Comparison of ENCODE assay signal across 11 cellular contexts in genomic region chr7:74183142-74183541, GRCh38. TPM values are rescaled to one million over a fixed set of nuclear protein-coding genes. Genes with fewer than 3 reads are reported as not detected.
DNase-seq lines count a peak whose midpoint lies in the region; ATAC-seq lines count a peak whose summit lies in the region.
"Had no signal": no experiment of that assay in that cellular context is flagged by ENCODE, and none has a peak within 500 bp of the region (broad histone marks: within the 10 kb centered on the region; RNA-seq: fewer than 3 reads in every experiment).

No MANE protein-coding gene starts in this region.

- H3K9me3 Mint-ChIP-seq in activated T-cell treated with anti-CD3 and anti-CD28 coated beads, Interleukin-2, amount 50 U/mL, for 72 hours = no peaks in the 10 kb centered on the region
- H3K9me3 Mint-ChIP-seq in activated CD8-positive, alpha-beta T cell treated with anti-CD3 and anti-CD28 coated beads, Interleukin-2, amount 10 ng/mL, durations not matched to agents 7 days and 5 days (ENCODE audit: insufficient read depth) = no peaks in the 10 kb centered on the region
- no peaks in the 10 kb centered on the region for H3K9me3 Mint-ChIP-seq in stimulated activated memory B cell treated with anti-CD40 and anti-IgM and Interleukin-4, amounts not matched to agents 10 μg/mL and 1 μg/mL and 100 μg/mL, for 72 hours

- no peak for DNase-seq in activated T-cell treated with anti-CD3 and anti-CD28 coated beads, Interleukin-2, amount 50 U/mL, for 72 hours
- DNase-seq in activated T-cell treated with anti-CD3 and anti-CD28 coated beads, Interleukin-2, amount 50 U/mL, for 1 hour = no peak
- DNase-seq in activated CD8-positive, alpha-beta T cell treated with anti-CD3 and anti-CD28 coated beads, Interleukin-2, amount 10 ng/mL, durations not matched to agents 7 days and 5 days = no peak
- DNase-seq in left ventricle myocardium superior (no peak), NCI-H748 treated with DMSO at 0.1 percent for 48 hours (lab: John Stamatoyannopoulos, UW) (no peak), NCI-H146 (lab: John Stamatoyannopoulos, UW) (no peak)
- DNase-seq: AML-193, NCI-H1105 treated with DMSO at 0.1 percent for 48 hours, tibial artery had no signal

- H3K36me3 Mint-ChIP-seq in activated T-cell treated with anti-CD3 and anti-CD28 coated beads, Interleukin-2, amount 50 U/mL, for 72 hours (ENCODE audit: insufficient read depth in 2 of 2) = peaks cover 10 to 48% of the 10 kb centered on the region in 2 donors
- peaks cover 49% of the 10 kb centered on the region for H3K36me3 Mint-ChIP-seq in activated CD8-positive, alpha-beta T cell treated with anti-CD3 and anti-CD28 coated beads, Interleukin-2, amount 10 ng/mL, durations not matched to agents 7 days and 5 days (ENCODE audit: low read depth)
- H3K36me3 Mint-ChIP-seq in stimulated activated memory B cell treated with anti-CD40 and anti-IgM and Interleukin-4, amounts not matched to agents 10 μg/mL and 1 μg/mL and 100 μg/mL, for 72 hours = peaks cover 20% of the 10 kb centered on the region

- POLR2A ChIA-PET in activated CD8-positive, alpha-beta T cell treated with anti-CD3 and anti-CD28 coated beads, Interleukin-2, amount 10 ng/mL, durations not matched to agents 7 days and 5 days (lab: Charles Lee) = interaction anchor here (1.0 to 1.1 kb wide), 2 partner anchors 8 to 100 kb away, joined by 3 to 6 read pairs; partner anchors contain the start of gene LIMK1

- CTCF ChIA-PET in activated CD8-positive, alpha-beta T cell treated with anti-CD3 and anti-CD28 coated beads, Interleukin-2, amount 10 ng/mL, durations not matched to agents 7 days and 5 days (lab: Charles Lee) = interaction anchor here (0.7 to 2.8 kb wide), 12 partner anchors 8 to 218 kb away, joined by 3 to 24 read pairs (median 6); partner anchors contain the start of gene LIMK1

- peak in 1 of 2 donors; percentile 10 for ATAC-seq in activated T-cell treated with anti-CD3 and anti-CD28 coated beads, Interleukin-2, amount 50 U/mL, for 72 hours (replicated peaks in 1 of 2)
- ATAC-seq in activated CD8-positive, alpha-beta T cell treated with anti-CD3 and anti-CD28 coated beads, Interleukin-2, amount 10 ng/mL, durations not matched to agents 7 days and 5 days = no peak
- ATAC-seq in left ventricle myocardium superior (peak; percentile 46), HG02642 (IDR thresholded peaks at IDR 0.05; ENCODE audit: poor library complexity, unreplicated experiment) (no peak)
- no peak for ATAC-seq in stimulated activated memory B cell treated with anti-CD40 and anti-IgM and Interleukin-4, amounts not matched to agents 10 μg/mL and 1 μg/mL and 100 μg/mL, for 72 hours

- H3K4me3 Mint-ChIP-seq in activated T-cell treated with anti-CD3 and anti-CD28 coated beads, Interleukin-2, amount 50 U/mL, for 72 hours = peak overlapping the region; percentile 21 to 41
- H3K4me3 Mint-ChIP-seq in activated CD8-positive, alpha-beta T cell treated with anti-CD3 and anti-CD28 coated beads, Interleukin-2, amount 10 ng/mL, durations not matched to agents 7 days and 5 days = no peak overlapping the region
- H3K4me3 Mint-ChIP-seq in stimulated activated memory B cell treated with anti-CD40 and anti-IgM and Interleukin-4, amounts not matched to agents 10 μg/mL and 1 μg/mL and 100 μg/mL, for 72 hours = no peak overlapping the region

- H3K4me1 Mint-ChIP-seq in activated T-cell treated with anti-CD3 and anti-CD28 coated beads, Interleukin-2, amount 50 U/mL, for 72 hours (ENCODE audit: low read depth) = peaks cover 87% of the 10 kb centered on the region
- peaks cover 70% of the 10 kb centered on the region for H3K4me1 Mint-ChIP-seq in activated CD8-positive, alpha-beta T cell treated with anti-CD3 and anti-CD28 coated beads, Interleukin-2, amount 10 ng/mL, durations not matched to agents 7 days and 5 days (ENCODE audit: low read depth)
- H3K4me1 Mint-ChIP-seq in stimulated activated memory B cell treated with anti-CD40 and anti-IgM and Interleukin-4, amounts not matched to agents 10 μg/mL and 1 μg/mL and 100 μg/mL, for 72 hours = peaks cover 83% of the 10 kb centered on the region

- H3K27me3 Mint-ChIP-seq in activated T-cell treated with anti-CD3 and anti-CD28 coated beads, Interleukin-2, amount 50 U/mL, for 72 hours (ENCODE audit: low read depth) = no peaks in the 10 kb centered on the region
- H3K27me3 Mint-ChIP-seq in activated CD8-positive, alpha-beta T cell treated with anti-CD3 and anti-CD28 coated beads, Interleukin-2, amount 10 ng/mL, durations not matched to agents 7 days and 5 days (ENCODE audit: low read depth) = no peaks in the 10 kb centered on the region
- H3K27me3 Mint-ChIP-seq in stimulated activated memory B cell treated with anti-CD40 and anti-IgM and Interleukin-4, amounts not matched to agents 10 μg/mL and 1 μg/mL and 100 μg/mL, for 72 hours = no peaks in the 10 kb centered on the region

- peak overlapping the region; percentile 73 for H3K27ac Mint-ChIP-seq in activated T-cell treated with anti-CD3 and anti-CD28 coated beads, Interleukin-2, amount 50 U/mL, for 72 hours
- H3K27ac Mint-ChIP-seq in activated CD8-positive, alpha-beta T cell treated with anti-CD3 and anti-CD28 coated beads, Interleukin-2, amount 10 ng/mL, durations not matched to agents 7 days and 5 days = peak overlapping the region; percentile 40
- peak overlapping the region; percentile 57 for H3K27ac Mint-ChIP-seq in stimulated activated memory B cell treated with anti-CD40 and anti-IgM and Interleukin-4, amounts not matched to agents 10 μg/mL and 1 μg/mL and 100 μg/mL, for 72 hours

- intact Hi-C loops in left ventricle myocardium superior (cut with micrococcal nuclease) = loop anchor here (5.0 kb wide), 1 partner anchor 539 kb away; no protein-coding TSS in a partner anchor

RNA-seq across cellular contexts. Expression of gene EIF4H, which starts 9.0 kb away (rescaled TPM):
- 100 to 1,000 TPM; 452 to 457 TPM for total RNA-seq in activated T-cell treated with anti-CD3 and anti-CD28 coated beads, Interleukin-2, amount 50 U/mL, for 72 hours
- 100 to 1,000 TPM; 287 to 302 TPM for total RNA-seq in activated CD8-positive, alpha-beta T cell treated with anti-CD3 and anti-CD28 coated beads, Interleukin-2, amount 10 ng/mL, durations not matched to agents 7 days and 5 days
- 172 TPM for total RNA-seq in left ventricle myocardium superior

RNA-seq across cellular contexts. Expression of gene LAT2, which starts 26.7 kb away (rescaled TPM):
- total RNA-seq in activated T-cell treated with anti-CD3 and anti-CD28 coated beads, Interleukin-2, amount 50 U/mL, for 72 hours = 1 to 10 TPM; 3.7 to 7.6 TPM
- total RNA-seq in activated CD8-positive, alpha-beta T cell treated with anti-CD3 and anti-CD28 coated beads, Interleukin-2, amount 10 ng/mL, durations not matched to agents 7 days and 5 days = 10 to 100 TPM; 31.7 to 31.8 TPM
- total RNA-seq in left ventricle myocardium superior = 2.7 TPM

Comparison
In these comparisons a context has a peak if more than half of its experiments do, and no peak if none do; other contexts are left out.
1. H3K4me3 Mint-ChIP-seq: peak in activated T-cell treated with anti-CD3 and anti-CD28 coated beads, Interleukin-2, amount 50 U/mL, for 72 hours (2 of 2); none in activated CD8-positive, alpha-beta T cell treated with anti-CD3 and anti-CD28 coated beads, Interleukin-2, amount 10 ng/mL, durations not matched to agents 7 days and 5 days (single experiment) and stimulated activated memory B cell treated with anti-CD40 and anti-IgM and Interleukin-4, amounts not matched to agents 10 μg/mL and 1 μg/mL and 100 μg/mL, for 72 hours (single experiment).
2. Peak in every context shown above with its lines, with median percentiles within 50 percentile points of each other: H3K27ac Mint-ChIP-seq.